8 cellular contexts compared by ENCODE assay signal in genomic region chr7:107201795-107202450, GRCh38. TPM values are rescaled to one million over a fixed set of nuclear protein-coding genes. Genes with fewer than 3 reads are reported as not detected.
DNase-seq lines count a peak whose midpoint lies in the region; ATAC-seq lines count a peak whose summit lies in the region.

No MANE protein-coding gene starts in this region.

- H3K27me3 Mint-ChIP-seq in activated naive CD8-positive, alpha-beta T cell treated with anti-CD3 and anti-CD28 coated beads, Interleukin-2, amount 50 U/mL, for 24 hours, result no peaks in the 10 kb centered on the region

- no peak overlapping the region for H3K4me3 Mint-ChIP-seq in activated naive CD8-positive, alpha-beta T cell treated with anti-CD3 and anti-CD28 coated beads, Interleukin-2, amount 50 U/mL, for 24 hours

- no peak overlapping the region for H3K27ac Mint-ChIP-seq in activated naive CD8-positive, alpha-beta T cell treated with anti-CD3 and anti-CD28 coated beads, Interleukin-2, amount 50 U/mL, for 24 hours

- ATAC-seq in HG02870 (IDR thresholded peaks at IDR 0.05; ENCODE audit: unreplicated experiment) (peak; percentile 73), HG03108 (IDR thresholded peaks at IDR 0.05; ENCODE audit: unreplicated experiment) (no peak), GM21360 (IDR thresholded peaks at IDR 0.05; ENCODE audit: unreplicated experiment) (no peak)
- ATAC-seq in activated naive CD8-positive, alpha-beta T cell treated with anti-CD3 and anti-CD28 coated beads, Interleukin-2, amount 50 U/mL, for 24 hours, result peak; percentile 72

- no peaks in the 10 kb centered on the region for H3K9me3 Mint-ChIP-seq in activated naive CD8-positive, alpha-beta T cell treated with anti-CD3 and anti-CD28 coated beads, Interleukin-2, amount 50 U/mL, for 24 hours

- DNase-seq in Daoy (ENCODE audit: low read depth) (peak; percentile 39), NCI-H510A treated with DMSO at 0.1 percent for 48 hours (lab: John Stamatoyannopoulos, UW) (peak; percentile 41), hepatic stellate cell (ENCODE audit: low spot score) (peak; percentile 36)
- DNase-seq in activated naive CD8-positive, alpha-beta T cell treated with anti-CD3 and anti-CD28 coated beads, Interleukin-2, amount 50 U/mL, for 24 hours, result peak; percentile 21
- peak in 2 of 3 experiments; percentile 3 to 7 for DNase-seq in stimulated activated CD4-positive, alpha-beta T cell treated with anti-CD3 and anti-CD28 coated beads, TNF-alpha, amount 100 ng/mL, for 24 hours (ENCODE audit: low read depth in 3 of 3)

- peaks cover 22% of the 10 kb centered on the region for H3K36me3 Mint-ChIP-seq in activated naive CD8-positive, alpha-beta T cell treated with anti-CD3 and anti-CD28 coated beads, Interleukin-2, amount 50 U/mL, for 24 hours (ENCODE audit: low read depth)

- no peaks in the 10 kb centered on the region for H3K4me1 Mint-ChIP-seq in activated naive CD8-positive, alpha-beta T cell treated with anti-CD3 and anti-CD28 coated beads, Interleukin-2, amount 50 U/mL, for 24 hours

RNA-seq across cellular contexts. Expression of gene HBP1, which starts 33.1 kb away (rescaled TPM):
- total RNA-seq in Daoy (2014; rRNA removed; shearing (Covaris generic)), result 45.3 and 46.4 TPM in 2 replicates

Comparison
In these comparisons a context has a peak if more than half of its experiments do, and no peak if none do; other contexts are left out.
1. ATAC-seq: peak in HG02870 (single experiment) and activated naive CD8-positive, alpha-beta T cell treated with anti-CD3 and anti-CD28 coated beads, Interleukin-2, amount 50 U/mL, for 24 hours (single experiment); none in HG03108 (single experiment) and GM21360 (single experiment).
2. Peak in every context shown above with its lines, with median percentiles within 50 percentile points of each other: DNase-seq.